ENCODE assay signal across 11 cellular contexts in the genomic region with DNA sequence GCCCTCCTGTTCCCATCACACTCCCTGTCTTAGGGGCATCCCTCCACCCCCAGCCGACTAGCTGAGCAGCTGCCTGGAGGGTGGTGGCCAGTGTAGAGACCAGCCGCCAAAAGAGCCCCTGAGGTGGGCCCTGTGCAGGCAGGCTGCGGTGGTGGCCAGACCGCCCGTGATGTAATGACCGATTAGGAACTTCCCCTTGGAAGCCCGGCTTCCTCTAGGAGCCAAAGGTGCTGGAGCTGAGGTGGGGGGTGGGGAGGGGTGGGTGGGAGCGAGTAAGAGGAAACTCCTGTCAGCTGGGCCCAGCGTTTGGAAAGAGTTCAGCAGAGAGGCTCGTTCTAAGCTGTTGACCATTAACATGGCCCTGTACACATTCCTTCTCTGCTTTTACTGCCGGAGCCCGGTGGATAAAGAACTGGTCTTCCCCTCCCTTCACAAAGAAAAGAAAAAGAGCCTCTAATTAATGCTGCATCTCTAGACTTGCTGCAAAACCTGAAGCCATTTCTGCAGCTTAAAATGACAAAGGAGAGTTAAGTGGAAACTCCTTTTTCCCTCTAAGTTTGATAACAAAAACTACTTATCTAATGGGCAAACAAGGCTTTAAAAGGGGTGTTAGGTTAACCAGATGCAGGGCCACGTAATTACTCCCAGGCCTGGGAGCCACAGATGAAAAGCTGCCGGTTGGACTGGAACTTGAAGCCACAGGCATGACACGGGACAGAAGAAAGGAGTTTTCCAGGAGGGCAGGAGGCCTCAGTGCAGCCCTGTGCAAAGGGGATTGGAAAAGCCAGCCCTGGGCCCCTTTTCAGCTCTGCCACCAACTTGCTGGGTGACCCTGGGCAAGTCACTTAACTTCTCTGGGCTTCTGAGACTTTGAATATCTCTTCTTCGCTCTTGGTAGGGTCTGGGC.
DNase-seq lines count a peak whose midpoint lies in the region; ATAC-seq and TF ChIP-seq lines count a peak whose summit lies in the region.
"Had no signal": no experiment of that assay in that cellular context is flagged by ENCODE, and none has a peak within 500 bp of the region (broad histone marks: within the 10 kb centered on the region; RNA-seq: fewer than 3 reads in every experiment).

No MANE protein-coding gene starts in this region.

- TF ChIP-seq CTCF in Caco-2 (IDR thresholded peaks at IDR 0.05; ENCODE audit: insufficient read depth in 1 of 2, low read depth in 1 of 2, low read length in 1 of 2, severe bottlenecking in 1 of 2, unreplicated experiment in 1 of 2) = no peak
- TF ChIP-seq CTCF in VCaP (conservative IDR thresholded peaks at IDR 0.05) = no peak
- no peak for TF ChIP-seq CTCF in left ventricle myocardium inferior (IDR thresholded peaks at IDR 0.05; ENCODE audit: borderline replicate concordance)
- TF ChIP-seq CTCF in parathyroid adenoma (IDR thresholded peaks at IDR 0.05) = no peak
- TF ChIP-seq CTCF in CD4-positive, alpha-beta T cell (IDR thresholded peaks at IDR 0.05) = no peak

- H3K9me3 ChIP-seq in Caco-2 (no peaks in the 10 kb centered on the region), left ventricle myocardium inferior (replicated peaks) (no peaks in the 10 kb centered on the region), parathyroid adenoma (ENCODE audit: control insufficient read depth, low read length) (no peaks in the 10 kb centered on the region)
- H3K9me3 ChIP-seq in CD4-positive, alpha-beta T cell (ENCODE audit: control insufficient read depth, low read length) = no peaks in the 10 kb centered on the region

- H3K79me2 ChIP-seq in parathyroid adenoma = no peaks in the 10 kb centered on the region

- H3K4me1 ChIP-seq in Caco-2 = peaks cover 55% of the 10 kb centered on the region
- H3K4me1 ChIP-seq in left ventricle myocardium inferior = peaks cover 84% of the 10 kb centered on the region
- peaks cover 4% of the 10 kb centered on the region for H3K4me1 ChIP-seq in parathyroid adenoma

- H3K4me2 ChIP-seq in parathyroid adenoma (ENCODE audit: low read length) = no peak overlapping the region

- intact Hi-C loops in Caco-2 (cut with micrococcal nuclease; ENCODE audit: unreplicated experiment) = no loop called here
- intact Hi-C loops in left ventricle myocardium inferior (cut with micrococcal nuclease) = loop anchor here (5.0 to 10.0 kb wide), 3 partner anchors 68 to 158 kb away; a partner anchor contains a TSS
- intact Hi-C loops in CD4-positive, alpha-beta T cell (cut with DNase I, micrococcal nuclease) = no loop called here

- CTCF ChIA-PET in Caco-2 (lab: Charles Lee) = interaction anchor here (0.5 to 2.8 kb wide), 8 partner anchors 12 to 257 kb away, joined by 3 to 15 read pairs (median 3); no protein-coding TSS in a partner anchor
- CTCF ChIA-PET in CD4-positive, alpha-beta T cell (lab: Charles Lee) = interaction anchor here (2.3 kb wide), 1 partner anchor 154 kb away, joined by 8 read pairs; no protein-coding TSS in a partner anchor

- H3K9ac ChIP-seq in parathyroid adenoma = no peak overlapping the region

- H3K4me3 ChIP-seq in Caco-2 (ENCODE audit: low read depth, low read length) (no peak overlapping the region), left ventricle myocardium inferior (no peak overlapping the region), parathyroid adenoma (ENCODE audit: low read depth, low read length) (no peak overlapping the region)

- H3K27me3 ChIP-seq in Caco-2 (replicated peaks; ENCODE audit: control insufficient read depth, insufficient read depth, low read length) (no peaks in the 10 kb centered on the region), left ventricle myocardium inferior (ENCODE audit: low read depth) (no peaks in the 10 kb centered on the region), parathyroid adenoma (ENCODE audit: control insufficient read depth, insufficient read depth, low read length) (no peaks in the 10 kb centered on the region)
- no peaks in the 10 kb centered on the region for H3K27me3 ChIP-seq in CD4-positive, alpha-beta T cell (ENCODE audit: control insufficient read depth, insufficient read depth, low read length)

- peaks cover 33% of the 10 kb centered on the region for H3K4me1 Mint-ChIP-seq in Caco-2 (ENCODE audit: low read depth, unreplicated experiment)
- H3K4me1 Mint-ChIP-seq in CD4-positive, alpha-beta T cell (ENCODE audit: low read depth) = no peaks in the 10 kb centered on the region
- H3K4me1 Mint-ChIP-seq: CD4-positive, CD25-positive, alpha-beta regulatory T cell had no signal

- no peaks in the 10 kb centered on the region for H3K36me3 Mint-ChIP-seq in Caco-2 (ENCODE audit: insufficient read depth, unreplicated experiment)
- H3K36me3 Mint-ChIP-seq in CD4-positive, alpha-beta T cell (ENCODE audit: low read depth) = no peaks in the 10 kb centered on the region
- H3K36me3 Mint-ChIP-seq: CD4-positive, CD25-positive, alpha-beta regulatory T cell had no signal

- peak; percentile 55 to 79 for DNase-seq in Caco-2
- DNase-seq in left ventricle myocardium inferior = no peak
- DNase-seq in GM19240 (ENCODE audit: insufficient read length, low spot score) = no peak
- no peak for DNase-seq in CD4-positive, alpha-beta T cell
- no peak for DNase-seq in 8988T
- no peak for DNase-seq in NCI-H2171 (lab: John Stamatoyannopoulos, UW)
- DNase-seq: CD4-positive, CD25-positive, alpha-beta regulatory T cell; NCI-H1092 treated with DMSO at 0.1 percent for 48 hours had no signal

- no peaks in the 10 kb centered on the region for H3K9me3 Mint-ChIP-seq in Caco-2 (ENCODE audit: unreplicated experiment)
- no peaks in the 10 kb centered on the region for H3K9me3 Mint-ChIP-seq in CD4-positive, alpha-beta T cell
- H3K9me3 Mint-ChIP-seq: activated T-helper 1 cell treated with anti-CD3 and anti-CD28 coated beads, Interleukin-12 subunit alpha, Interleukin-12 subunit beta, Interleukin-2, Interleukin-4 antibody, amounts not matched to agents 30 ng/mL and 10 ng/mL and 1 ng/mL, durations not matched to agents 14 hours and 24 hours and 36 hours; CD4-positive, CD25-positive, alpha-beta regulatory T cell had no signal

- BruUV-seq in Caco-2 (replicated peaks; lab: Mats Ljungman, UMichigan) = no TSS peak

- no peaks in the 10 kb centered on the region for H3K36me3 ChIP-seq in Caco-2 (ENCODE audit: control insufficient read depth, insufficient read depth, low read length)
- H3K36me3 ChIP-seq in left ventricle myocardium inferior = no peaks in the 10 kb centered on the region
- no peaks in the 10 kb centered on the region for H3K36me3 ChIP-seq in parathyroid adenoma (ENCODE audit: control insufficient read depth, insufficient read depth, low read length)

- peak overlapping the region; percentile 95 for H3K27ac Mint-ChIP-seq in Caco-2 (ENCODE audit: unreplicated experiment)
- no peak overlapping the region for H3K27ac Mint-ChIP-seq in CD4-positive, alpha-beta T cell
- H3K27ac Mint-ChIP-seq: activated T-helper 1 cell treated with anti-CD3 and anti-CD28 coated beads, Interleukin-12 subunit alpha, Interleukin-12 subunit beta, Interleukin-2, Interleukin-4 antibody, amounts not matched to agents 30 ng/mL and 10 ng/mL and 1 ng/mL, durations not matched to agents 14 hours and 24 hours and 36 hours; CD4-positive, CD25-positive, alpha-beta regulatory T cell had no signal

- POLR2A ChIA-PET in Caco-2 (lab: Charles Lee) = interaction anchor here (0.5 to 1.4 kb wide), 6 partner anchors 58 to 95 kb away, joined by 3 to 6 read pairs (median 3); a partner anchor contains a TSS
- POLR2A ChIA-PET in CD4-positive, alpha-beta T cell (lab: Charles Lee) = no interaction called here

- H3K4me3 Mint-ChIP-seq in Caco-2 (ENCODE audit: unreplicated experiment) = peak overlapping the region; percentile 10
- H3K4me3 Mint-ChIP-seq in CD4-positive, alpha-beta T cell = no peak overlapping the region
- H3K4me3 Mint-ChIP-seq: activated T-helper 1 cell treated with anti-CD3 and anti-CD28 coated beads, Interleukin-12 subunit alpha, Interleukin-12 subunit beta, Interleukin-2, Interleukin-4 antibody, amounts not matched to agents 30 ng/mL and 10 ng/mL and 1 ng/mL, durations not matched to agents 14 hours and 24 hours and 36 hours; CD4-positive, CD25-positive, alpha-beta regulatory T cell had no signal

- peak overlapping the region; percentile 72 for H3K27ac ChIP-seq in VCaP
- peak overlapping the region; percentile 75 for H3K27ac ChIP-seq in left ventricle myocardium inferior (replicated peaks)
- H3K27ac ChIP-seq in parathyroid adenoma = no peak overlapping the region
- no peak overlapping the region for H3K27ac ChIP-seq in CD4-positive, alpha-beta T cell (ENCODE audit: low read depth, low read length)

- peak overlapping the region; percentile 76 for H2AFZ ChIP-seq in parathyroid adenoma

- no peak for ATAC-seq in CD4-positive, alpha-beta T cell (ENCODE audit: poor library complexity)

- no peaks in the 10 kb centered on the region for H3K27me3 Mint-ChIP-seq in Caco-2 (ENCODE audit: insufficient read depth, unreplicated experiment)
- no peaks in the 10 kb centered on the region for H3K27me3 Mint-ChIP-seq in CD4-positive, alpha-beta T cell
- H3K27me3 Mint-ChIP-seq: CD4-positive, CD25-positive, alpha-beta regulatory T cell had no signal

Comparison
In these comparisons a context has a peak if more than half of its experiments do, and no peak if none do; other contexts are left out.
1. DNase-seq: peak in Caco-2 (2 of 2); none in left ventricle myocardium inferior (single experiment), GM19240 (single experiment), CD4-positive, alpha-beta T cell (0 of 10), 8988T (single experiment) and NCI-H2171 (single experiment).
2. H3K27ac ChIP-seq: peak in VCaP (single experiment) and left ventricle myocardium inferior (single experiment); none in parathyroid adenoma (single experiment) and CD4-positive, alpha-beta T cell (single experiment).